11 cellular contexts compared by ENCODE assay signal in the genomic region with DNA sequence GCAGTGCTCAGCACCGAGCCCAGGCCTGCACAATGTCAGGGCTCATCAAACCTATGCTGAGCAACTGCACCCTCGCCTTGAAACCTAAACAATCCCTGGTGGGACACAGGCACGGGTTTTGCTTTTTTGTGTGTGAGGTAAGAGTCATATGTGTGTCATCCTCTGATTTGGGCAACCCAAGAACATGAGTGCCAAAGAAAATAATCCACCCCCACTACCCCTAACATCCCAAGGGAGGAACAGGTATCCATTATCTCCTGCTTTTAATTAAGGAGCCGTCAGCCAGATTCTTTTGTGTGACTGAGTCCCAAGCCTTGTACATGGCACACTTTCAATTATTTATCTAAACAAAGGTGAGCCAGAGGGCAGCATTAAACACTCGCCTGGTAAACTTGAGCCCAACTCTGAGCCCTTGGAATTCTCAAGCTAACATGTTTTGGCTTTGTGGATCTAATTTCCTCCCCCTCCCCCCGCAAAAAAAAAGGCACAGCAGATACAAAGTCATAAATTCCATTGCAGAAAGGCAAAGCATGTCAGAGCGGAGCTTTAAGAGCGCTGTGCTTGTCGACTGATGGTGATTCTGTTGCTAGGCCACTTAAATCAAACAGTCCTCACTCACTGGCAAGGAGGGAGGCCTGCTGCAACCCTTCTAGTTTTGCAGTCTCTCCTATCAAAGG.
DNase-seq lines count a peak whose midpoint lies in the region; ATAC-seq and TF ChIP-seq lines count a peak whose summit lies in the region.
"Had no signal": no experiment of that assay in that cellular context is flagged by ENCODE, and none has a peak within 500 bp of the region (broad histone marks: within the 10 kb centered on the region; RNA-seq: fewer than 3 reads in every experiment).

No MANE protein-coding gene starts in this region.

- H3K9ac ChIP-seq in adipocyte (ENCODE audit: low read length): peak overlapping the region; percentile 39

- intact Hi-C loops in left cardiac atrium (cut with DNase I): no loop called here

- H3K9me3 ChIP-seq in adipocyte (ENCODE audit: control insufficient read depth, low read length): no peaks in the 10 kb centered on the region
- H3K9me3 ChIP-seq: HAP-1 had no signal

- peaks cover 33% of the 10 kb centered on the region for H3K4me1 ChIP-seq in adipocyte (ENCODE audit: control insufficient read depth, insufficient read depth, low read length)
- H3K4me1 ChIP-seq: HAP-1 had no signal

- peak overlapping the region; percentile 39 for H3K4me3 ChIP-seq in adipocyte (ENCODE audit: low read length)
- no peak overlapping the region for H3K4me3 ChIP-seq in retinal pigment epithelial cell (ENCODE audit: low read length)
- H3K4me3 ChIP-seq: HAP-1 had no signal

- DNase-seq in GM04503 (ENCODE audit: low read depth) (peak; percentile 94), adipocyte (ENCODE audit: low read depth) (peak; percentile 94), left cardiac atrium (peak; percentile 25), retinal pigment epithelial cell (ENCODE audit: low read depth) (peak; percentile 77), OCI-M2 (lab: John Stamatoyannopoulos, UW; ENCODE audit: unreplicated experiment) (no peak), activated gamma-delta T cell treated with Interleukin-2 at 50 U/mL for 16 hours (no peak), NCI-H82 treated with DMSO at 0.1 percent for 48 hours (lab: John Stamatoyannopoulos, UW; ENCODE audit: unreplicated experiment) (no peak), NCI-H1694 (lab: John Stamatoyannopoulos, UW) (no peak)
- DNase-seq: activated T-cell treated with anti-CD3 and anti-CD28 coated beads, Interleukin-2, amount 50 U/mL, for 24 hours; SHP77 had no signal

- ATAC-seq in left cardiac atrium: peak; percentile 79 to 83

- no peaks in the 10 kb centered on the region for H3K27me3 ChIP-seq in adipocyte (replicated peaks; ENCODE audit: control insufficient read depth, insufficient read depth, low read length)

- H3K36me3 ChIP-seq in adipocyte (ENCODE audit: control insufficient read depth, insufficient read depth, low read length, severe bottlenecking): no peaks in the 10 kb centered on the region
- H3K36me3 ChIP-seq: HAP-1 had no signal

- TF ChIP-seq CTCF in retinal pigment epithelial cell (conservative IDR thresholded peaks at IDR 0.05; ENCODE audit: low read depth, low read length): no peak

Comparison
In these comparisons a context has a peak if more than half of its experiments do, and no peak if none do; other contexts are left out.
1. DNase-seq: peak in GM04503 (single experiment), adipocyte (single experiment), left cardiac atrium (single experiment) and retinal pigment epithelial cell (single experiment); none in OCI-M2 (single experiment), activated gamma-delta T cell treated with Interleukin-2 at 50 U/mL for 16 hours (single experiment), NCI-H82 treated with DMSO at 0.1 percent for 48 hours (single experiment) and NCI-H1694 (single experiment).